8 cellular contexts compared by ENCODE assay signal in the genomic region with DNA sequence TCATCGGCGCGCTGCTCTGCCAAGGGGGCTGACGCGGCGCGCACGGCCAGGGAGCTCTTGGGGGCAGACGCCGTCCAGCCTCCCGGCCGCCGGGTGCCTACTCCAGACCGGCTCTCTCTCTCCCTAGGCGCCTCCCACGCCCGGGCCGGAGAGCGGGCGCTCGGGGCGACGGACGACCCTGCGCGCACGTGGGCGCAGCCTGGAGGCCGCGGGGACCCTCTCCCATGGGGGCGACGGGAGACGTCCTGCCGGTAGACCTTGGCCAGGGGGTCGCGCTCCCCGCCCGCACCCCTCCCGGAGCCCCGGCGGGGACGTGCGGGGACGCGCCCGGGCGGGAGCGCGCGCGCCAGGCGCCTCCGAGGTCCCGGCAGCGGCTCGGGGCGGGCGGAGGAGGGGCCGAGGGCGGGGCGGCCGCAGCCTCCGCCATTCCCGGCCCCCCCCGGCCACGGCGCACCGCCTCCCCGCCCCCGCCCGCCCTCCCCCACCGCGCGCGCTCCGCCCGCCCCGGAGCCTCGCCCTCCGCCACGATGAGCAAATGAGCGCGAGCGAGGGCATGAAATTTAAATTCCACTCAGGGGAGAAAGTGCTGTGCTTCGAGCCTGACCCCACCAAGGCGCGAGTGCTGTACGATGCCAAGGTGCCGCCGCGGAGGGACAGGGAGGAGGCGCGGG. TPM values are rescaled to one million over a fixed set of nuclear protein-coding genes. Genes with fewer than 3 reads are reported as not detected.
DNase-seq lines count a peak whose midpoint lies in the region; ATAC-seq and TF ChIP-seq lines count a peak whose summit lies in the region.

A gene with protein sequence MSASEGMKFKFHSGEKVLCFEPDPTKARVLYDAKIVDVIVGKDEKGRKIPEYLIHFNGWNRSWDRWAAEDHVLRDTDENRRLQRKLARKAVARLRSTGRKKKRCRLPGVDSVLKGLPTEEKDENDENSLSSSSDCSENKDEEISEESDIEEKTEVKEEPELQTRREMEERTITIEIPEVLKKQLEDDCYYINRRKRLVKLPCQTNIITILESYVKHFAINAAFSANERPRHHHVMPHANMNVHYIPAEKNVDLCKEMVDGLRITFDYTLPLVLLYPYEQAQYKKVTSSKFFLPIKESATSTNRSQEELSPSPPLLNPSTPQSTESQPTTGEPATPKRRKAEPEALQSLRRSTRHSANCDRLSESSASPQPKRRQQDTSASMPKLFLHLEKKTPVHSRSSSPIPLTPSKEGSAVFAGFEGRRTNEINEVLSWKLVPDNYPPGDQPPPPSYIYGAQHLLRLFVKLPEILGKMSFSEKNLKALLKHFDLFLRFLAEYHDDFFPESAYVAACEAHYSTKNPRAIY (plus strand): TSS at position 509 of the 671 bp plus-strand sequence. CDS start 27 bp downstream, at position 536.

- H3K9me3 ChIP-seq in PC-3 (ENCODE audit: low read length) (no peaks in the 10 kb centered on the region), neural cell (ENCODE audit: low read length) (no peaks in the 10 kb centered on the region), transverse colon (no peaks in the 10 kb centered on the region)

- TF ChIP-seq CTCF in PC-3 (conservative IDR thresholded peaks at IDR 0.05; ENCODE audit: low read depth, low read length) (no peak), neural cell (IDR thresholded peaks at IDR 0.05; ENCODE audit: poor library complexity, severe bottlenecking) (no peak), transverse colon (IDR thresholded peaks at IDR 0.05) (no peak)

- in situ Hi-C loops in transverse colon (cut with MboI; ENCODE audit: low pct_ligation_motif_present in 1 of 4, low pct_unique_long_range_greater_than_20kb in 1 of 4, low sequenced_read_pairs in 3 of 4) = loop anchor here (25.0 kb wide), 2 partner anchors 221 to 621 kb away; no protein-coding TSS in a partner anchor

- peak; percentile 24 for ATAC-seq in GM18858 (IDR thresholded peaks at IDR 0.05; ENCODE audit: unreplicated experiment)
- peak; percentile 29 for ATAC-seq in HG03095 (IDR thresholded peaks at IDR 0.05; ENCODE audit: unreplicated experiment)
- peak; percentile 42 for ATAC-seq in PC-3

- peak; percentile 10 for TF ChIP-seq POLR2A in transverse colon (IDR thresholded peaks at IDR 0.05)

- H3K79me2 ChIP-seq in PC-3 (ENCODE audit: low read length) (peaks cover 11% of the 10 kb centered on the region), neural cell (replicated peaks; ENCODE audit: insufficient read depth, low read length) (no peaks in the 10 kb centered on the region)

- peaks cover 13% of the 10 kb centered on the region for H3F3A ChIP-seq in PC-3 (ENCODE audit: low read length, unreplicated experiment)
- no peaks in the 10 kb centered on the region for H3F3A ChIP-seq in neural cell (ENCODE audit: insufficient read depth, low read length, poor library complexity, severe bottlenecking)

- POLR2A ChIA-PET in PC-3 (lab: Charles Lee; ENCODE audit: unreplicated experiment) = interaction anchor here (0.6 kb wide), 1 partner anchor 69 kb away, joined by 4 read pairs; no protein-coding TSS in a partner anchor

- H3K4me3 ChIP-seq in PC-3 (ENCODE audit: low read length) (peak within 1 kb of the TSS; percentile 84), neural cell (ENCODE audit: low read length) (peak within 1 kb of the TSS; percentile 88), transverse colon (peak within 1 kb of the TSS; percentile 42 to 90 (median 71))

- H3K4me2 ChIP-seq in PC-3 (ENCODE audit: low read length) (peak within 1 kb of the TSS; percentile 97), neural cell (ENCODE audit: low read length) (peak within 1 kb of the TSS; percentile 51)

- TF ChIP-seq RAD21 in neural cell (conservative IDR thresholded peaks at IDR 0.05) = no peak

- DNase-seq in Ammon's horn (ENCODE audit: low spot score) (peak; percentile 56), PC-3 (peak; percentile 50), foreskin melanocyte (peak; percentile 25), transverse colon (peak; percentile 63)
- DNase-seq in activated naive CD4-positive, alpha-beta T cell treated with Interleukin-2 at 50 U/mL for 16 hours = peak; percentile 24

- H3K9ac ChIP-seq in PC-3 (ENCODE audit: low read length) (peak within 1 kb of the TSS; percentile 92), neural cell (ENCODE audit: low read length) (peak within 1 kb of the TSS; percentile 83)

- TF ChIP-seq EP300 in neural cell (conservative IDR thresholded peaks at IDR 0.05; ENCODE audit: poor library complexity, severe bottlenecking) (no peak), transverse colon (IDR thresholded peaks at IDR 0.05; ENCODE audit: low read depth) (no peak)

- H3K9me2 ChIP-seq in PC-3 (replicated peaks; ENCODE audit: low read length) (no peaks in the 10 kb centered on the region), neural cell (ENCODE audit: insufficient read depth, low read length) (no peaks in the 10 kb centered on the region)

- intact Hi-C loops in PC-3 (cut with micrococcal nuclease) = loop anchor here (5.0 kb wide), 3 partner anchors 71 to 296 kb away; no protein-coding TSS in a partner anchor
- intact Hi-C loops in transverse colon (cut with DNase I; ENCODE audit: low total_unique reads) = loop anchor here (10.0 kb wide), 1 partner anchor 223 kb away; no protein-coding TSS in a partner anchor

- H3K4me1 ChIP-seq in PC-3 (ENCODE audit: insufficient read depth, low read length) (peaks cover 33% of the 10 kb centered on the region), transverse colon (peaks cover 0 to 7% (median 0%) of the 10 kb centered on the region in 4 donors)

- CTCF ChIA-PET in PC-3 (lab: Charles Lee) = interaction anchor here (1.0 kb wide), 1 partner anchor 13 kb away, joined by 5 read pairs; no protein-coding TSS in a partner anchor

- WGBS in transverse colon (ENCODE audit: low coverage in 1 of 2), 2 donors = 51% methylated on average over 42 of the region's 93 CpGs; no CpG with 5 or more reads in 1 of the 2 donors

- H3K27me3 ChIP-seq in PC-3 (ENCODE audit: low read length) = no peaks in the 10 kb centered on the region
- no peaks in the 10 kb centered on the region for H3K27me3 ChIP-seq in neural cell (ENCODE audit: insufficient read depth, low read depth, low read length)
- H3K27me3 ChIP-seq in transverse colon = no peaks in the 10 kb centered on the region

- BruUV-seq in PC-3 (replicated peaks; lab: Mats Ljungman, UMichigan) = no TSS peak

- peaks cover 19% of the 10 kb centered on the region for H3K36me3 ChIP-seq in PC-3 (ENCODE audit: low read depth, low read length)
- no peaks in the 10 kb centered on the region for H3K36me3 ChIP-seq in neural cell (ENCODE audit: insufficient read depth, low read length)
- peaks cover 0 to 3% (median 0%) of the 10 kb centered on the region in 4 donors for H3K36me3 ChIP-seq in transverse colon

- H2AFZ ChIP-seq in PC-3 (ENCODE audit: low read length) (peak within 1 kb of the TSS; percentile 88), neural cell (ENCODE audit: low read depth, low read length) (peak within 1 kb of the TSS; percentile 65)

- H4K20me1 ChIP-seq in PC-3 (ENCODE audit: low read length) = no peaks in the 10 kb centered on the region
- no peaks in the 10 kb centered on the region for H4K20me1 ChIP-seq in neural cell (ENCODE audit: insufficient read depth)

- peak within 1 kb of the TSS; percentile 78 for H3K27ac ChIP-seq in PC-3 (ENCODE audit: low read length)
- peak within 1 kb of the TSS; percentile 72 for H3K27ac ChIP-seq in neural cell (ENCODE audit: low read length)
- peak within 1 kb of the TSS; percentile 89 to 97 (median 92) for H3K27ac ChIP-seq in transverse colon

TF ChIP-seq in neural cell, 6 proteins besides CTCF, POLR2A, EP300 and RAD21:
- TF ChIP-seq, protein P1, sequence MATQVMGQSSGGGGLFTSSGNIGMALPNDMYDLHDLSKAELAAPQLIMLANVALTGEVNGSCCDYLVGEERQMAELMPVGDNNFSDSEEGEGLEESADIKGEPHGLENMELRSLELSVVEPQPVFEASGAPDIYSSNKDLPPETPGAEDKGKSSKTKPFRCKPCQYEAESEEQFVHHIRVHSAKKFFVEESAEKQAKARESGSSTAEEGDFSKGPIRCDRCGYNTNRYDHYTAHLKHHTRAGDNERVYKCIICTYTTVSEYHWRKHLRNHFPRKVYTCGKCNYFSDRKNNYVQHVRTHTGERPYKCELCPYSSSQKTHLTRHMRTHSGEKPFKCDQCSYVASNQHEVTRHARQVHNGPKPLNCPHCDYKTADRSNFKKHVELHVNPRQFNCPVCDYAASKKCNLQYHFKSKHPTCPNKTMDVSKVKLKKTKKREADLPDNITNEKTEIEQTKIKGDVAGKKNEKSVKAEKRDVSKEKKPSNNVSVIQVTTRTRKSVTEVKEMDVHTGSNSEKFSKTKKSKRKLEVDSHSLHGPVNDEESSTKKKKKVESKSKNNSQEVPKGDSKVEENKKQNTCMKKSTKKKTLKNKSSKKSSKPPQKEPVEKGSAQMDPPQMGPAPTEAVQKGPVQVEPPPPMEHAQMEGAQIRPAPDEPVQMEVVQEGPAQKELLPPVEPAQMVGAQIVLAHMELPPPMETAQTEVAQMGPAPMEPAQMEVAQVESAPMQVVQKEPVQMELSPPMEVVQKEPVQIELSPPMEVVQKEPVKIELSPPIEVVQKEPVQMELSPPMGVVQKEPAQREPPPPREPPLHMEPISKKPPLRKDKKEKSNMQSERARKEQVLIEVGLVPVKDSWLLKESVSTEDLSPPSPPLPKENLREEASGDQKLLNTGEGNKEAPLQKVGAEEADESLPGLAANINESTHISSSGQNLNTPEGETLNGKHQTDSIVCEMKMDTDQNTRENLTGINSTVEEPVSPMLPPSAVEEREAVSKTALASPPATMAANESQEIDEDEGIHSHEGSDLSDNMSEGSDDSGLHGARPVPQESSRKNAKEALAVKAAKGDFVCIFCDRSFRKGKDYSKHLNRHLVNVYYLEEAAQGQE (IDR thresholded peaks at IDR 0.05; ENCODE audit: borderline replicate concordance) = no peak
- no peak for TF ChIP-seq EZH2 (IDR thresholded peaks at IDR 0.05; ENCODE audit: borderline replicate concordance, insufficient read depth, low read length, poor library complexity, severe bottlenecking)
- peak; percentile 45 for TF ChIP-seq POLR2AphosphoS5 (IDR thresholded peaks at IDR 0.05)
- peak; percentile 56 for TF ChIP-seq MXI1 (conservative IDR thresholded peaks at IDR 0.05; ENCODE audit: poor library complexity, severe bottlenecking)
- TF ChIP-seq TAF1 (IDR thresholded peaks at IDR 0.05; ENCODE audit: low read depth) = no peak
- TF ChIP-seq SMC3 (conservative IDR thresholded peaks at IDR 0.05; ENCODE audit: poor library complexity) = peak; percentile 14
TF ChIP-seq in neural cell: peak in this region for 3.

RNA-seq across cellular contexts. Expression of the gene that starts here (rescaled TPM):
- 28.6 and 30.3 TPM in 2 replicates for total RNA-seq in PC-3 (2014; rRNA removed)
- polyA plus RNA-seq in neural cell = 37.2 and 38.4 TPM in 2 replicates
- 24.3 and 27.7 TPM in 2 replicates for polyA minus RNA-seq in neural cell
- 10 to 100 TPM; 11.9 to 37.8 (median 25.9) TPM for total RNA-seq in transverse colon

Comparison
In these comparisons a context has a peak if more than half of its experiments do, and no peak if none do; other contexts are left out.
1. Peak in every context shown above with its lines: DNase-seq, ATAC-seq, H3K4me3 ChIP-seq and H3K27ac ChIP-seq.